12 cellular contexts compared by ENCODE assay signal in the genomic region with DNA sequence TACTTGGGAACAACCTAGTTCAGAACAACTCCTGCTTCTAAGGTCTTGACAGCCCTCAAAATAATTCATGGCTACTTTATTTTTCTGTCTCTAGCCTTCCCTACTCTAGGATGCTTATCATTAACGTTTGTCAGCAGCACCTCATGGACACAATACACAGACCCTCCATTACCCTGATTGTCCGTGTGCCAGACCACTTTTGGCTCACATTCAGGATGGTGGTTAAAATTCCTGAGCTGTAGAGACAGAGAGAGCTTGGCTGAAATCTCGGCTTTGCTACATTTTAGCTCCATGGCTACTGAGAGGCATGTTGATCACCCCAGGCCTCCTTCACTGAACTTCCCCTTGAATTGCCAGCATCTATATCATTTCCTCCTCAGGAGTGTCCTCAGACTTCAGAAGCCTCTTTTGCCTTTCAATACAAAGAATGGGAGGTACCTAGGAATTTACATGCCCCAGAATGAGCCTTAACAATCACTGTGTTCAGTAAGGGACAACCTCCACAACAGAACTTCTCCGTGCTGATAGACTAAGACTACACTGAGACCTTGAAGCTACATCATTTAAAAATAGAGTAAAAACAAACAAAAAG.
"Had no signal": no experiment of that assay in that cellular context is flagged by ENCODE, and none has a peak within 500 bp of the region (broad histone marks: within the 10 kb centered on the region; RNA-seq: fewer than 3 reads in every experiment).

No MANE protein-coding gene starts in this region.

- H3K4me1 Mint-ChIP-seq: nephron had no signal

- H3K27ac Mint-ChIP-seq: activated CD8-positive, alpha-beta T cell treated with anti-CD3 and anti-CD28 coated beads, Interleukin-2, amount 10 ng/mL, durations not matched to agents 7 days and 5 days; nephron had no signal

- H3K9me3 Mint-ChIP-seq: nephron had no signal

- DNase-seq: activated CD4-positive, alpha-beta T cell treated with anti-CD3 and anti-CD28 coated beads for 4 hours; activated CD8-positive, alpha-beta memory T cell treated with anti-CD3 and anti-CD28 coated beads, Interleukin-2, amount 50 U/mL, for 48 hours; activated CD8-positive, alpha-beta T cell treated with anti-CD3 and anti-CD28 coated beads, Interleukin-2, amount 10 ng/mL, durations not matched to agents 7 days and 5 days; central memory CD4-positive, alpha-beta T cell; cortex of kidney; effector CD8-positive, alpha-beta T cell; left lung; psoas muscle; stimulated activated naive CD4-positive, alpha-beta T cell treated with Interleukin-2 at 50 U/mL for 16 hours; T-helper 9 cell; trophoblast cell had no signal

- H3K4me3 Mint-ChIP-seq: activated CD8-positive, alpha-beta T cell treated with anti-CD3 and anti-CD28 coated beads, Interleukin-2, amount 10 ng/mL, durations not matched to agents 7 days and 5 days; nephron had no signal
